ENCODE assay signal across 14 cellular contexts in genomic region chr5:141479776-141480175, GRCh38. TPM values are rescaled to one million over a fixed set of nuclear protein-coding genes. Genes with fewer than 3 reads are reported as not detected.
DNase-seq lines count a peak whose midpoint lies in the region; ATAC-seq and TF ChIP-seq lines count a peak whose summit lies in the region.
"Had no signal": no experiment of that assay in that cellular context is flagged by ENCODE, and none has a peak within 500 bp of the region (broad histone marks: within the 10 kb centered on the region; RNA-seq: fewer than 3 reads in every experiment).

No MANE protein-coding gene starts in this region.

- in situ Hi-C loops in IMR-90 (cut with MboI; ENCODE audit: low sequenced_read_pairs), result loop anchor here (5.0 kb wide), 1 partner anchor 43 kb away; no protein-coding TSS in a partner anchor

- H3K4me1 Mint-ChIP-seq in nephron progenitor cell, result peaks cover 79% of the 10 kb centered on the region

- H3K4ac ChIP-seq in IMR-90 (ENCODE audit: low read depth, low read length), result no peak overlapping the region

- dilution Hi-C loops in IMR-90 (cut with HindIII; ENCODE audit: low sequenced_read_pairs, unreplicated experiment), result no loop called here

- H3K18ac ChIP-seq in IMR-90 (ENCODE audit: low read depth, low read length), result no peak overlapping the region

- TF ChIP-seq POLR2A in IMR-90 (IDR thresholded peaks at IDR 0.05; ENCODE audit: low read depth, low read length), result no peak

- H4K5ac ChIP-seq in IMR-90 (ENCODE audit: low read depth, low read length), result no peak overlapping the region

- H2BK120ac ChIP-seq in IMR-90 (ENCODE audit: low read depth, low read length), result no peak overlapping the region

- H4K8ac ChIP-seq in IMR-90 (ENCODE audit: low read depth in 2 of 2, low read length in 2 of 2), result no peak overlapping the region

- no peak overlapping the region for H2AFZ ChIP-seq in IMR-90 (replicated peaks; ENCODE audit: low read length, poor library complexity)

- no peaks in the 10 kb centered on the region for H3K9me3 ChIP-seq in IMR-90 (ENCODE audit: control insufficient read depth, insufficient read depth, low read length)
- no peaks in the 10 kb centered on the region for H3K9me3 ChIP-seq in adipocyte (ENCODE audit: control insufficient read depth, low read length)
- H3K9me3 ChIP-seq: left lung had no signal

- H3K4me3 Mint-ChIP-seq in nephron progenitor cell, result peak overlapping the region; percentile 39
- H3K4me3 Mint-ChIP-seq: activated naive CD4-positive, alpha-beta T cell treated with anti-CD3 and anti-CD28 coated beads for 36 hours had no signal

- H3K27ac Mint-ChIP-seq in nephron progenitor cell, result no peak overlapping the region
- H3K27ac Mint-ChIP-seq: activated naive CD4-positive, alpha-beta T cell treated with anti-CD3 and anti-CD28 coated beads for 36 hours had no signal

- no peak for TF ChIP-seq CTCF in IMR-90 (conservative IDR thresholded peaks at IDR 0.05; ENCODE audit: low read depth, low read length)
- no peak for TF ChIP-seq CTCF in nephron progenitor cell (IDR thresholded peaks at IDR 0.05)

- no peak overlapping the region for H3K27ac ChIP-seq in IMR-90 (ENCODE audit: insufficient read depth, low read length)
- H3K27ac ChIP-seq: left lung had no signal

- peaks cover 56% of the 10 kb centered on the region for H3K9me3 Mint-ChIP-seq in nephron progenitor cell
- H3K9me3 Mint-ChIP-seq: activated naive CD4-positive, alpha-beta T cell treated with anti-CD3 and anti-CD28 coated beads for 36 hours had no signal

- no peak overlapping the region; the same call in 1 of the 2 replicates for H3K4me2 ChIP-seq in IMR-90 (ENCODE audit: low read depth, low read length)

- no peak overlapping the region for H3K14ac ChIP-seq in IMR-90 (replicated peaks; ENCODE audit: low read depth, low read length)

- peak; percentile 33 for DNase-seq in IMR-90
- DNase-seq in adipocyte (ENCODE audit: low read depth), result peak; percentile 29
- no peak for DNase-seq in nephron progenitor cell
- no peak for DNase-seq in NCI-H1417 treated with DMSO at 0.1 percent for 48 hours (lab: John Stamatoyannopoulos, UW)
- DNase-seq in NCI-H226, result no peak
- DNase-seq: activated naive CD4-positive, alpha-beta T cell treated with anti-CD3 and anti-CD28 coated beads for 36 hours; caudate nucleus; hippocampal formation; KBM-7; left lung; NCI-H2081 treated with DMSO at 0.1 percent for 48 hours; NCI-H82; small intestine had no signal

- no peak overlapping the region for H2AK5ac ChIP-seq in IMR-90 (ENCODE audit: low read depth, low read length)

- CTCF ChIA-PET in IMR-90 (lab: Yijun Ruan, JAX), result no interaction called here

- intact Hi-C loops in IMR-90 (cut with micrococcal nuclease), result loop anchor here (5.0 kb wide), 2 partner anchors 47 to 62 kb away; partner anchors contain the start of genes PCDHGA12 and PCDHGB7

- peaks cover 3% of the 10 kb centered on the region for H3K27me3 Mint-ChIP-seq in nephron progenitor cell (ENCODE audit: low read depth, poor library complexity)

- H4K20me1 ChIP-seq in IMR-90 (ENCODE audit: insufficient read depth, low read length), result peaks cover 44% of the 10 kb centered on the region

- no peak overlapping the region for H2BK5ac ChIP-seq in IMR-90 (ENCODE audit: low read depth, low read length, poor library complexity, severe bottlenecking)

- TF ChIP-seq RAD21 in IMR-90 (IDR thresholded peaks at IDR 0.05; ENCODE audit: low read length), result no peak

- H3K9me1 ChIP-seq in IMR-90 (ENCODE audit: insufficient read depth, low read length), result peaks cover 6% of the 10 kb centered on the region; the same call in 1 of the 2 replicates

- no TSS peak for BruUV-seq in IMR-90 (replicated peaks; lab: Mats Ljungman, UMichigan)

- no peak overlapping the region for H3K9ac ChIP-seq in IMR-90 (ENCODE audit: low read depth, low read length)
- no peak overlapping the region for H3K9ac ChIP-seq in adipocyte (ENCODE audit: low read length)

- no peak overlapping the region for H4K91ac ChIP-seq in IMR-90 (ENCODE audit: insufficient read depth, low read depth, low read length)

- no peak overlapping the region for H2BK15ac ChIP-seq in IMR-90 (ENCODE audit: low read depth, low read length)

- H3K79me1 ChIP-seq in IMR-90 (ENCODE audit: low read depth in 1 of 2, low read length in 2 of 2), result peaks cover 30 to 68% of the 10 kb centered on the region in 2 experiments

- H2BK20ac ChIP-seq in IMR-90 (ENCODE audit: low read depth, low read length), result no peak overlapping the region

- H3K27me3 ChIP-seq in IMR-90 (ENCODE audit: control insufficient read depth, insufficient read depth, low read length), result no peaks in the 10 kb centered on the region
- no peaks in the 10 kb centered on the region for H3K27me3 ChIP-seq in adipocyte (replicated peaks; ENCODE audit: control insufficient read depth, insufficient read depth, low read length)

- H3K36me3 Mint-ChIP-seq in nephron progenitor cell (ENCODE audit: low read depth), result peaks cover 73% of the 10 kb centered on the region

- H3K4me1 ChIP-seq in IMR-90 (ENCODE audit: control insufficient read depth, insufficient read depth, low read length), result peaks cover 19% of the 10 kb centered on the region
- peaks cover 34% of the 10 kb centered on the region for H3K4me1 ChIP-seq in adipocyte (ENCODE audit: control insufficient read depth, insufficient read depth, low read length)

- H3K56ac ChIP-seq in IMR-90 (ENCODE audit: extremely low read depth, insufficient read depth, low read length), result no peak overlapping the region

- peak overlapping the region; percentile 67; the same call in 1 of the 2 replicates for H3K23ac ChIP-seq in IMR-90 (ENCODE audit: low read depth, low read length)

- ATAC-seq in IMR-90 (ENCODE audit: low read depth), result no peak
- no peak for ATAC-seq in activated CD4-positive, CD25-positive, alpha-beta regulatory T cell treated with anti-CD3 and anti-CD28 coated beads, Interleukin-2, amount 50 U/mL, for 24 hours
- ATAC-seq: left lung had no signal

- no peak overlapping the region for H2AK9ac ChIP-seq in IMR-90 (replicated peaks; ENCODE audit: low read depth, low read length, poor library complexity)

- no peak overlapping the region for H3K4me3 ChIP-seq in IMR-90 (ENCODE audit: insufficient read depth, low read depth, low read length)
- H3K4me3 ChIP-seq in adipocyte (ENCODE audit: low read length), result no peak overlapping the region

- POLR2A ChIA-PET in IMR-90 (lab: Charles Lee; ENCODE audit: unreplicated experiment), result no interaction called here

- H3K36me3 ChIP-seq in IMR-90 (ENCODE audit: control insufficient read depth, insufficient read depth, low read length) (no peaks in the 10 kb centered on the region; the same call in 1 of the 2 replicates), adipocyte (ENCODE audit: control insufficient read depth, insufficient read depth, low read length, severe bottlenecking) (no peaks in the 10 kb centered on the region)
- H3K36me3 ChIP-seq: left lung had no signal

TF ChIP-seq in IMR-90, 13 proteins besides CTCF, POLR2A, EP300 and RAD21 (continues in another document):
- TF ChIP-seq FOS (IDR thresholded peaks at IDR 0.05; ENCODE audit: low read depth, low read length), result no peak
- no peak for TF ChIP-seq NFE2L2 (IDR thresholded peaks at IDR 0.05; ENCODE audit: low read depth, low read length)
- no peak for TF ChIP-seq SMC3 (IDR thresholded peaks at IDR 0.05; ENCODE audit: low read depth, low read length)
- TF ChIP-seq RFX5 (IDR thresholded peaks at IDR 0.05; ENCODE audit: low read depth, low read length), result no peak
- TF ChIP-seq MAZ (IDR thresholded peaks at IDR 0.05; ENCODE audit: borderline replicate concordance, low read depth, low read length), result no peak
- TF ChIP-seq MAFK (IDR thresholded peaks at IDR 0.05; ENCODE audit: low read depth, low read length), result no peak
- TF ChIP-seq BHLHE40 (IDR thresholded peaks at IDR 0.05; ENCODE audit: low read depth, low read length), result no peak
- TF ChIP-seq, protein P1, sequence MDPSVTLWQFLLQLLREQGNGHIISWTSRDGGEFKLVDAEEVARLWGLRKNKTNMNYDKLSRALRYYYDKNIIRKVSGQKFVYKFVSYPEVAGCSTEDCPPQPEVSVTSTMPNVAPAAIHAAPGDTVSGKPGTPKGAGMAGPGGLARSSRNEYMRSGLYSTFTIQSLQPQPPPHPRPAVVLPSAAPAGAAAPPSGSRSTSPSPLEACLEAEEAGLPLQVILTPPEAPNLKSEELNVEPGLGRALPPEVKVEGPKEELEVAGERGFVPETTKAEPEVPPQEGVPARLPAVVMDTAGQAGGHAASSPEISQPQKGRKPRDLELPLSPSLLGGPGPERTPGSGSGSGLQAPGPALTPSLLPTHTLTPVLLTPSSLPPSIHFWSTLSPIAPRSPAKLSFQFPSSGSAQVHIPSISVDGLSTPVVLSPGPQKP (IDR thresholded peaks at IDR 0.05; ENCODE audit: borderline replicate concordance, low read depth, low read length), result no peak
- TF ChIP-seq USF2 (IDR thresholded peaks at IDR 0.05; ENCODE audit: low read depth, low read length), result no peak

RNA-seq across cellular contexts. Expression of gene PCDHGC3, which starts 4.0 kb away (rescaled TPM):
- total RNA-seq in IMR-90 (2012; rRNA removed), result 21.1 and 21.9 TPM in 2 replicates
- 58.9 and 72.1 TPM in 2 replicates for polyA plus RNA-seq in IMR-90 (2012; rRNA removed)
- polyA plus RNA-seq in IMR-90 (2012; cell fraction: cytosol; rRNA removed), result 70.3 and 79.6 TPM in 2 replicates
- polyA plus RNA-seq in IMR-90 (2012; cell fraction: nucleus; rRNA removed; ENCODE audit: low replicate concordance), result 18.5 and 26.3 TPM in 2 replicates

RNA-seq across cellular contexts. Expression of gene PCDHGC4, which starts 5.1 kb away (rescaled TPM):
- 1.1 and 1.6 TPM in 2 replicates for total RNA-seq in IMR-90 (2012; rRNA removed)
- 0.60 and 0.65 TPM in 2 replicates for polyA plus RNA-seq in IMR-90 (2012; rRNA removed)
- 0.12 and 0.24 TPM in 2 replicates for polyA plus RNA-seq in IMR-90 (2012; cell fraction: cytosol; rRNA removed)
- 4.4 and 5.1 TPM in 2 replicates for polyA plus RNA-seq in IMR-90 (2012; cell fraction: nucleus; rRNA removed; ENCODE audit: low replicate concordance)
- total RNA-seq: activated naive CD4-positive, alpha-beta T cell treated with anti-CD3 and anti-CD28 coated beads for 36 hours had no signal

RNA-seq across cellular contexts. Expression of gene PCDHGC5, which starts 9.1 kb away (rescaled TPM):
- total RNA-seq in IMR-90 (2012; rRNA removed), result 2.5 and 2.9 TPM in 2 replicates
- 3.8 TPM in 2 replicates for polyA plus RNA-seq in IMR-90 (2012; rRNA removed)
- 2.5 and 3.2 TPM in 2 replicates for polyA plus RNA-seq in IMR-90 (2012; cell fraction: cytosol; rRNA removed)
- 11.1 and 15.3 TPM in 2 replicates for polyA plus RNA-seq in IMR-90 (2012; cell fraction: nucleus; rRNA removed; ENCODE audit: low replicate concordance)
- total RNA-seq: activated naive CD4-positive, alpha-beta T cell treated with anti-CD3 and anti-CD28 coated beads for 36 hours had no signal

RNA-seq across cellular contexts. Expression of gene PCDHGA12, which starts 49.5 kb away (rescaled TPM):
- 8.8 and 9.7 TPM in 2 replicates for total RNA-seq in IMR-90 (2012; rRNA removed)
- polyA plus RNA-seq in IMR-90 (2012; rRNA removed), result 7.9 and 9.2 TPM in 2 replicates
- 8.7 and 9.5 TPM in 2 replicates for polyA plus RNA-seq in IMR-90 (2012; cell fraction: cytosol; rRNA removed)
- 5.9 and 6.2 TPM in 2 replicates for polyA plus RNA-seq in IMR-90 (2012; cell fraction: nucleus; rRNA removed; ENCODE audit: low replicate concordance)
- total RNA-seq: activated naive CD4-positive, alpha-beta T cell treated with anti-CD3 and anti-CD28 coated beads for 36 hours had no signal

RNA-seq across cellular contexts. Expression of gene PCDHGA11, which starts 58.9 kb away (rescaled TPM):
- total RNA-seq in IMR-90 (2012; rRNA removed), result 5.4 and 5.8 TPM in 2 replicates
- polyA plus RNA-seq in IMR-90 (2012; rRNA removed), result 6.9 and 7.5 TPM in 2 replicates
- polyA plus RNA-seq in IMR-90 (2012; cell fraction: cytosol; rRNA removed), result 5.3 and 6.0 TPM in 2 replicates
- 4.7 and 5.2 TPM in 2 replicates for polyA plus RNA-seq in IMR-90 (2012; cell fraction: nucleus; rRNA removed; ENCODE audit: low replicate concordance)

Comparison
In these comparisons a context has a peak if more than half of its experiments do, and no peak if none do; other contexts are left out.
1. DNase-seq: peak in IMR-90 (single experiment) and adipocyte (single experiment); none in nephron progenitor cell (single experiment), NCI-H1417 treated with DMSO at 0.1 percent for 48 hours (single experiment) and NCI-H226 (single experiment).